ENCODE assay signal across 1 cellular context in the genomic region with DNA sequence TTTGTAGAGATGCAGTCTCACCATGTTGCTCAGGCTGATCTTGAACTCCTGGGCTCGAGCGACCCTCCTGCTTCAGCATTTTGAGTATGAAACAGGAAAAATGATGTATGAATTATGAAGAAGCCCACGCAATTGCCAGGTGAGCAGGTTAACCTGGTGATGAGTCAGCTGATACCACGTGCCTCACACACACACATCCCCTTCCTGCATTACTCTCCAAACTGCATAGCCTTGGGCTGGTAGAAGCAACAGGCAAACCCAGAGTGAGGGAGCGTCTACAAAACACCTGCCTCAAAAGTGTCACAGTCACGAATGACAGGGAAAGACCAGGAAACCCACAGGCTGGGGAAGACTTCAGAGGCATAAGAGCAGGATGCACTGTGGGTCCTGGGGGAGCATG.
TF ChIP-seq lines count a peak whose summit lies in the region.

No MANE protein-coding gene starts in this region.

TF ChIP-seq in IMR-90, 13 proteins besides CTCF, POLR2A, EP300 and RAD21:
- TF ChIP-seq ELK1 (IDR thresholded peaks at IDR 0.05; ENCODE audit: borderline replicate concordance, low read depth, low read length) = no peak
- TF ChIP-seq CHD1 (IDR thresholded peaks at IDR 0.05; ENCODE audit: low read depth, low read length) = no peak
- TF ChIP-seq MXI1 (IDR thresholded peaks at IDR 0.05; ENCODE audit: borderline replicate concordance, low read depth, low read length) = no peak
- no peak for TF ChIP-seq MAFK (IDR thresholded peaks at IDR 0.05; ENCODE audit: low read depth, low read length)
- no peak for TF ChIP-seq FOS (IDR thresholded peaks at IDR 0.05; ENCODE audit: low read depth, low read length)
- TF ChIP-seq MAZ (IDR thresholded peaks at IDR 0.05; ENCODE audit: borderline replicate concordance, low read depth, low read length) = no peak
